8 cellular contexts compared by ENCODE assay signal in genomic region chr15:78437107-78437761, GRCh38. TPM values are rescaled to one million over a fixed set of nuclear protein-coding genes. Genes with fewer than 3 reads are reported as not detected.
A peak's percentile ranks its signal among the peaks of the same experiment; 100 is the strongest.
DNase-seq lines count a peak whose midpoint lies in the region; ATAC-seq and TF ChIP-seq lines count a peak whose summit lies in the region.

No MANE protein-coding gene starts in this region.

- H3K79me2 ChIP-seq in KMS-11 (ENCODE audit: insufficient read depth, low read depth), result peaks cover 37% of the 10 kb centered on the region
- peaks cover 41% of the 10 kb centered on the region for H3K79me2 ChIP-seq in mammary epithelial cell (ENCODE audit: insufficient read depth, low read length)

- WGBS in mammary epithelial cell (ENCODE audit: low coverage, missing lambda C conversion rate), result 32% methylated on average over 6 of the region's 11 CpGs
- 29 to 33% methylated on average over 9 to 10 of the region's 11 CpGs for WGBS in mesodermal cell (ENCODE audit: insufficient coverage in 2 of 2), 2 experiments

- no peak for TF ChIP-seq CTCF in KMS-11 (conservative IDR thresholded peaks at IDR 0.05; ENCODE audit: low read depth, low read length)
- TF ChIP-seq CTCF in mammary epithelial cell (conservative IDR thresholded peaks at IDR 0.05 in 1 of 2, IDR thresholded peaks at IDR 0.05 in 1 of 2; ENCODE audit: extremely low read depth in 1 of 2, insufficient read depth in 1 of 2, low read depth in 1 of 2, low read length in 2 of 2), result no peak

- H3K4me2 ChIP-seq in KMS-11 (peak overlapping the region; percentile 58), mammary epithelial cell (ENCODE audit: insufficient read depth, low read depth, low read length) (peak overlapping the region; percentile 67)

- CTCF ChIA-PET in mammary epithelial cell (lab: Charles Lee; ENCODE audit: low non-redundant PET), result interaction anchor here (0.6 kb wide), 1 partner anchor 40 kb away, joined by 6 read pairs; no protein-coding TSS in a partner anchor

- dilution Hi-C loops in mammary epithelial cell (cut with HindIII; ENCODE audit: low sequenced_read_pairs), result no loop called here

- H3K9ac ChIP-seq in KMS-11 (peak overlapping the region; percentile 95; the same call in 1 of the 2 replicates), mammary epithelial cell (ENCODE audit: insufficient read depth, low read length) (peak overlapping the region; percentile 30)

- H3K27ac ChIP-seq in KMS-11 (peak overlapping the region; percentile 70), mammary epithelial cell (ENCODE audit: insufficient read depth, low read depth, low read length) (peak overlapping the region; percentile 11), mesodermal cell (ENCODE audit: low read depth, low read length, severe bottlenecking) (peak overlapping the region; percentile 96)

- H3K4me3 ChIP-seq in KMS-11 (IDR thresholded peaks at IDR 0.05; ENCODE audit: insufficient read depth, low read depth, low read length) (no peak overlapping the region), mammary epithelial cell (replicated peaks in 1 of 3; ENCODE audit: insufficient read depth in 1 of 3, low read depth in 2 of 3, low read length in 3 of 3) (peak overlapping the region; percentile 43 to 77 (median 51)), mesodermal cell (ENCODE audit: extremely low read depth, insufficient read depth, low read length, poor library complexity, severe bottlenecking) (peak overlapping the region; percentile 92)

- ATAC-seq in GM18517 (IDR thresholded peaks at IDR 0.05; ENCODE audit: unreplicated experiment) (no peak), GM19328 (IDR thresholded peaks at IDR 0.05; ENCODE audit: unreplicated experiment) (no peak)

- BruUV-seq in mammary epithelial cell (replicated peaks; lab: Mats Ljungman, UMichigan), result TSS peak; percentile 94

- intact Hi-C loops in mammary epithelial cell (cut with micrococcal nuclease), result no loop called here

- H3K4me1 ChIP-seq in KMS-11 (ENCODE audit: low read depth, poor library complexity, severe bottlenecking) (peaks cover 37% of the 10 kb centered on the region), mammary epithelial cell (ENCODE audit: insufficient read depth, low read length) (peaks cover 9% of the 10 kb centered on the region), mesodermal cell (ENCODE audit: control insufficient read depth, insufficient read depth, low read length, poor library complexity, severe bottlenecking) (no peaks in the 10 kb centered on the region)

- H2AFZ ChIP-seq in KMS-11 (ENCODE audit: low read depth), result peak overlapping the region; percentile 96
- peak overlapping the region; percentile 96 for H2AFZ ChIP-seq in mammary epithelial cell (ENCODE audit: low read depth, low read length)

- peak; percentile 72 for DNase-seq in SIG-M5 treated with dmso at 0.1 percent for 504 hours (lab: John Stamatoyannopoulos, UW; ENCODE audit: unreplicated experiment)
- DNase-seq in SIG-M5 (lab: John Stamatoyannopoulos, UW), result no peak
- no peak for DNase-seq in mammary epithelial cell
- DNase-seq in activated effector memory CD4-positive, alpha-beta T cell treated with anti-CD3 and anti-CD28 coated beads, Interleukin-2, amount 50 U/mL, for 16 hours, result no peak

- H4K20me1 ChIP-seq in KMS-11 (ENCODE audit: insufficient read depth) (no peaks in the 10 kb centered on the region), mammary epithelial cell (ENCODE audit: insufficient read depth, low read length) (no peaks in the 10 kb centered on the region)

- in situ Hi-C loops in mammary epithelial cell (cut with MboI; ENCODE audit: low sequenced_read_pairs in 2 of 2), result no loop called here

- no peaks in the 10 kb centered on the region for H3K27me3 ChIP-seq in KMS-11 (ENCODE audit: insufficient read depth, low read depth)
- no peaks in the 10 kb centered on the region for H3K27me3 ChIP-seq in mammary epithelial cell (ENCODE audit: insufficient read depth, low read length)

- H3K36me3 ChIP-seq in KMS-11 (ENCODE audit: insufficient read depth), result peaks cover under 1% of the 10 kb centered on the region; the same call in 1 of the 2 replicates
- H3K36me3 ChIP-seq in mammary epithelial cell (ENCODE audit: insufficient read depth, low read length), result peaks cover under 1% of the 10 kb centered on the region
- peaks cover 17% of the 10 kb centered on the region for H3K36me3 ChIP-seq in mesodermal cell (ENCODE audit: control insufficient read depth, insufficient read depth, low read length)

- H3K9me3 ChIP-seq in mammary epithelial cell (replicated peaks; ENCODE audit: insufficient read depth, low read length) (no peaks in the 10 kb centered on the region), mesodermal cell (ENCODE audit: control insufficient read depth, low read length) (no peaks in the 10 kb centered on the region)

RNA-seq across cellular contexts. Expression of gene IREB2, which starts 0.8 kb away (rescaled TPM):
- 10 to 100 TPM; 31.8 to 36.9 TPM for total RNA-seq in mammary epithelial cell
- polyA plus RNA-seq in mammary epithelial cell, result 12.2 TPM
- 60.6 TPM for polyA minus RNA-seq in mammary epithelial cell
- 58.1 TPM for polyA plus RNA-seq in mesodermal cell (2013, experiment 1 of 2)
- polyA plus RNA-seq in mesodermal cell (2013, experiment 2 of 2), result 51.7 TPM

Comparison
In these comparisons a context has a peak if more than half of its experiments do, and no peak if none do; other contexts are left out.
1. H3K27ac ChIP-seq: peak in every context shown above with its lines; median percentile 96 in mesodermal cell; 70 in KMS-11; 11 in mammary epithelial cell.